In the genomic region with DNA sequence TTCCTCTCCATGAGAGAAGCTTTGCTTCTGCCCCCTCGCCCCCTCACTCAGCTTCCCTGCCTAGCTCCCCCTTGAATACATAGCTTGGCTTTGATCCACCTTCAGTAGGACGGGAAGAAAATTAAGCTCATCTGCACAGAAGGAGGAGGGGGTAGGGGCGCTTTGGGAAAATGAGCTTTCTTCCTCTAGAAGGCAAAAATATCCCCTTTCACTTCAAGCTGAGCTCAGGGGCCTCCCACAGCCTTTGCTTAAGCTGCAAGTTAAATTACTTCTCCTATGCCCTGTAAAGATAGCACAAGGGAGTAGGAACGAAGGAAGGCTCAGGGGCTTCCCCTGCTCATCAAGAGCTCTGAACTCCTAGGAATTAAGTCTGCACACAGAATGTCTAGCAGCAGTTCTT, we compare ENCODE assay signal across 16 cellular contexts.
A peak's percentile ranks its signal among the peaks of the same experiment; 100 is the strongest.
DNase-seq lines count a peak whose midpoint lies in the region; TF ChIP-seq lines count a peak whose summit lies in the region.
"Had no signal": no experiment of that assay in that cellular context is flagged by ENCODE, and none has a peak within 500 bp of the region (broad histone marks: within the 10 kb centered on the region; RNA-seq: fewer than 3 reads in every experiment).

No MANE protein-coding gene starts in this region.

- BruUV-seq in OCI-LY7 (replicated peaks; lab: Mats Ljungman, UMichigan) = no TSS peak

- no peaks in the 10 kb centered on the region for H3K4me1 ChIP-seq in OCI-LY7 (ENCODE audit: insufficient read depth, low read length, poor library complexity, severe bottlenecking)

- no peaks in the 10 kb centered on the region for H3K79me2 ChIP-seq in OCI-LY7 (ENCODE audit: insufficient read depth, low read depth, low read length)

- DNase-seq in SKM-1 treated with dmso at 0.1 percent for 144 hours (lab: John Stamatoyannopoulos, UW; ENCODE audit: unreplicated experiment) (peak; percentile 33), SKM-1 (lab: John Stamatoyannopoulos, UW; ENCODE audit: unreplicated experiment) (no peak), OCI-M1 (lab: John Stamatoyannopoulos, UW) (peak; percentile 30), medulla oblongata (ENCODE audit: extremely low spot score) (peak; percentile 27), type B pancreatic cell (ENCODE audit: extremely low spot score, unreplicated experiment) (no peak), GOT3 (lab: John Stamatoyannopoulos, UW) (no peak), GM10248 (ENCODE audit: extremely low spot score) (no peak), OCI-LY7 (ENCODE audit: low spot score) (no peak)
- DNase-seq: CD4-positive, CD25-positive, alpha-beta regulatory T cell; DND-41; GF-D8; HFFc6; NCI-H1105 treated with DMSO at 0.1 percent for 48 hours; NCI-H187; NCI-H2171 treated with DMSO at 0.1 percent for 48 hours; NCI-H510A had no signal

- TF ChIP-seq CTCF in type B pancreatic cell (conservative IDR thresholded peaks at IDR 0.05) = no peak
- no peak for TF ChIP-seq CTCF in GM10248 (IDR thresholded peaks at IDR 0.05; ENCODE audit: control extremely low read depth, extremely low read depth, low read depth, missing control alignments)
- no peak for TF ChIP-seq CTCF in OCI-LY7 (conservative IDR thresholded peaks at IDR 0.05; ENCODE audit: low read length)

- H3K9me3 ChIP-seq in OCI-LY7 (ENCODE audit: low read length) = no peaks in the 10 kb centered on the region

- H3K4me1 Mint-ChIP-seq in type B pancreatic cell (ENCODE audit: unreplicated experiment) = peaks cover 86% of the 10 kb centered on the region
- H3K4me1 Mint-ChIP-seq: CD4-positive, CD25-positive, alpha-beta regulatory T cell had no signal

- no peaks in the 10 kb centered on the region for H3K36me3 ChIP-seq in OCI-LY7 (ENCODE audit: insufficient read depth, low read length)

- H3K27ac Mint-ChIP-seq in type B pancreatic cell = peak overlapping the region; percentile 57
- H3K27ac Mint-ChIP-seq: CD4-positive, CD25-positive, alpha-beta regulatory T cell; HFFc6 had no signal

- no peak overlapping the region for H3K4me3 ChIP-seq in OCI-LY7 (ENCODE audit: low read depth, low read length, poor library complexity, severe bottlenecking)

- H4K20me1 ChIP-seq in OCI-LY7 (ENCODE audit: insufficient read depth, low read length) = no peaks in the 10 kb centered on the region

- POLR2A ChIA-PET in GM10248 (lab: Yijun Ruan, JAX) (no interaction called here), OCI-LY7 (lab: Charles Lee) (interaction anchor here (0.6 kb wide), 1 partner anchor 572 kb away, joined by 4 read pairs; no protein-coding TSS in a partner anchor)

- peaks cover 10% of the 10 kb centered on the region for H3K36me3 Mint-ChIP-seq in type B pancreatic cell

- H2AFZ ChIP-seq in OCI-LY7 (ENCODE audit: low read length) = no peak overlapping the region

- no peaks in the 10 kb centered on the region for H3K9me2 ChIP-seq in OCI-LY7 (ENCODE audit: insufficient read depth, low read length)

- H3K4me3 Mint-ChIP-seq in type B pancreatic cell = peak overlapping the region; percentile 77
- H3K4me3 Mint-ChIP-seq: CD4-positive, CD25-positive, alpha-beta regulatory T cell; HFFc6 had no signal

- no peaks in the 10 kb centered on the region for H3K9me3 Mint-ChIP-seq in type B pancreatic cell
- H3K9me3 Mint-ChIP-seq: CD4-positive, CD25-positive, alpha-beta regulatory T cell; HFFc6 had no signal

- CTCF ChIA-PET in GM10248 (lab: Yijun Ruan, JAX) = interaction anchor here (1.2 to 1.3 kb wide), 2 partner anchors 10 to 20 kb away, joined by 5 to 6 read pairs; no protein-coding TSS in a partner anchor
- CTCF ChIA-PET in OCI-LY7 (lab: Charles Lee; ENCODE audit: unreplicated experiment) = interaction anchor here (1.5 kb wide), 1 partner anchor 46 kb away, joined by 3 read pairs; no protein-coding TSS in a partner anchor

- intact Hi-C loops in OCI-LY7 (cut with micrococcal nuclease; ENCODE audit: unreplicated experiment) = no loop called here

- H3K27ac ChIP-seq in OCI-LY7 (ENCODE audit: low read depth, low read length, poor library complexity, severe bottlenecking) = no peak overlapping the region

- H3K4me2 ChIP-seq in OCI-LY7 (ENCODE audit: low read length) = no peak overlapping the region

- H3K27me3 Mint-ChIP-seq in type B pancreatic cell = no peaks in the 10 kb centered on the region

Comparison
In these comparisons a context has a peak if more than half of its experiments do, and no peak if none do; other contexts are left out.
1. DNase-seq: peak in SKM-1 treated with dmso at 0.1 percent for 144 hours (single experiment), OCI-M1 (single experiment) and medulla oblongata (single experiment); none in SKM-1 (single experiment), type B pancreatic cell (single experiment), GOT3 (single experiment), GM10248 (single experiment) and OCI-LY7 (single experiment).